1 cellular context compared by ENCODE assay signal in genomic region chr18:13320891-13321425, GRCh38.
TF ChIP-seq lines count a peak whose summit lies in the region.

No MANE protein-coding gene starts in this region.

TF ChIP-seq in GM23338, 12 proteins besides CTCF, POLR2A, EP300 and RAD21 (continued from another document):
- TF ChIP-seq POLR2AphosphoS5 (IDR thresholded peaks at IDR 0.05; ENCODE audit: low read depth): no peak
- TF ChIP-seq ZNF331 (CRISPR knock-in tag; IDR thresholded peaks at IDR 0.05; ENCODE audit: low read depth): no peak
- TF ChIP-seq CREB1 (CRISPR knock-in tag; IDR thresholded peaks at IDR 0.05; ENCODE audit: low read depth): no peak
- TF ChIP-seq STAT1 (IDR thresholded peaks at IDR 0.05; ENCODE audit: unreplicated experiment): no peak
- TF ChIP-seq ETS1 (IDR thresholded peaks at IDR 0.05): no peak
- TF ChIP-seq ZNF462 (CRISPR knock-in tag; IDR thresholded peaks at IDR 0.05): no peak
- no peak for TF ChIP-seq EZH2phosphoT487 (IDR thresholded peaks at IDR 0.05; ENCODE audit: unreplicated experiment)
